In genomic region chr21:37232274-37233018, GRCh38 we compare ENCODE assay signal across 14 cellular contexts. TPM values are rescaled to one million over a fixed set of nuclear protein-coding genes. Genes with fewer than 3 reads are reported as not detected.
DNase-seq lines count a peak whose midpoint lies in the region; ATAC-seq and TF ChIP-seq lines count a peak whose summit lies in the region.
"Had no signal": no experiment of that assay in that cellular context is flagged by ENCODE, and none has a peak within 500 bp of the region (broad histone marks: within the 10 kb centered on the region; RNA-seq: fewer than 3 reads in every experiment).

No MANE protein-coding gene starts in this region.

- DNase-seq in GM06990 (ENCODE audit: extremely low read depth, insufficient read length) (peak; percentile 43), MV-4-11 (lab: John Stamatoyannopoulos, UW) (no peak), globus pallidus (ENCODE audit: low spot score) (no peak), NCI-H2107 (lab: John Stamatoyannopoulos, UW) (no peak), upper lobe of left lung (no peak)
- DNase-seq: activated T-cell treated with anti-CD3 and anti-CD28 coated beads, Interleukin-2, amount 50 U/mL, for 72 hours; KBM-7; mesendoderm; SHP77 treated with DMSO at 0.1 percent for 48 hours; stimulated activated CD4-positive, alpha-beta T cell treated with anti-CD3 and anti-CD28 coated beads, Interleukin-15, amount 100 ng/mL, for 24 hours had no signal

- no peak for TF ChIP-seq POLR2A in upper lobe of left lung (IDR thresholded peaks at IDR 0.05)

- ATAC-seq in GM18868 (IDR thresholded peaks at IDR 0.05; ENCODE audit: unreplicated experiment) (peak; percentile 74), GM21529 (IDR thresholded peaks at IDR 0.05; ENCODE audit: unreplicated experiment) (peak; percentile 84), HG03520 (IDR thresholded peaks at IDR 0.05; ENCODE audit: unreplicated experiment) (peak; percentile 53), upper lobe of left lung (ENCODE audit: low FRiP score in 2 of 2) (no peak)
- ATAC-seq: activated T-cell treated with anti-CD3 and anti-CD28 coated beads, Interleukin-2, amount 50 U/mL, for 72 hours had no signal

- TF ChIP-seq CTCF in GM06990 (IDR thresholded peaks at IDR 0.05; ENCODE audit: insufficient read depth, low read length, poor library complexity, severe bottlenecking) (no peak), upper lobe of left lung (IDR thresholded peaks at IDR 0.05) (no peak)

- H3K4me1 ChIP-seq in upper lobe of left lung, result peaks cover 0 to 2% (median 0%) of the 10 kb centered on the region in 4 donors
- H3K4me1 ChIP-seq: vagina had no signal

- WGBS in upper lobe of left lung, 2 donors, result 89 to 90% methylated on average over 19 of the region's 19 CpGs

- TF ChIP-seq EP300 in upper lobe of left lung (IDR thresholded peaks at IDR 0.05), result no peak

- H3K36me3 ChIP-seq in GM06990 (ENCODE audit: control insufficient read depth, insufficient read depth, low read length) (peaks cover 21% of the 10 kb centered on the region), upper lobe of left lung (peaks cover 33 to 91% (median 50%) of the 10 kb centered on the region in 4 donors)

- H3K4me3 ChIP-seq in GM06990 (replicated peaks; ENCODE audit: low read depth, low read length) (no peak overlapping the region), upper lobe of left lung (no peak overlapping the region)
- H3K4me3 ChIP-seq: vagina had no signal

- H3K27ac ChIP-seq in upper lobe of left lung, result no peak overlapping the region
- H3K27ac ChIP-seq: vagina had no signal

- no peaks in the 10 kb centered on the region for H3K27me3 ChIP-seq in GM06990 (replicated peaks; ENCODE audit: control insufficient read depth, insufficient read depth, low read length)
- no peaks in the 10 kb centered on the region for H3K27me3 ChIP-seq in upper lobe of left lung
- H3K27me3 ChIP-seq: vagina had no signal

- no peaks in the 10 kb centered on the region for H3K9me3 ChIP-seq in upper lobe of left lung
- H3K9me3 ChIP-seq: vagina had no signal

RNA-seq across cellular contexts. Expression of gene VPS26C, which starts 34.7 kb away (rescaled TPM):
- total RNA-seq in upper lobe of left lung, result 10 to 100 TPM; 52.1 to 95.3 (median 65.0) TPM

Comparison
In these comparisons a context has a peak if more than half of its experiments do, and no peak if none do; other contexts are left out.
1. ATAC-seq: peak in GM18868 (single experiment), GM21529 (single experiment) and HG03520 (single experiment); none in upper lobe of left lung (0 of 2).